ENCODE assay signal across 13 cellular contexts in the genomic region with DNA sequence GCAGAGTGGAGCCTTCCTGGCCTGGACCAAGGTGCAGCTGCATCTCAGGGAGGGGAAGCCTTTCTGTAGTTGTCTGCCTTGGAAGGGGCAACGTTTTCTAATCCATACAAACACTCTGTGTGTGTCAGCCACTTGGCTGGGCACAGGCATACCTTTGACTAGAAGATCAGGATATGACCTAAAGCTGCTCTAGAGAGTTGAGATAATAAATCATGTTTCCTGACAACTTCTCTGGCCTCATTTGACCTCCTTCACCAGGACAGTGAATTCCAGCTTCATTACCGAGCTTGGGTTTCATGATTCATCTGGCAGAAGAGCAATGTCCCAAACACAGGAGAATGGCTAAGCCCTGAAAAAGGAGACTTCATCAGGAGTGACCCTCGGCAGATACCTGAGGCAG.
DNase-seq lines count a peak whose midpoint lies in the region; ATAC-seq and TF ChIP-seq lines count a peak whose summit lies in the region.
"Had no signal": no experiment of that assay in that cellular context is flagged by ENCODE, and none has a peak within 500 bp of the region (broad histone marks: within the 10 kb centered on the region; RNA-seq: fewer than 3 reads in every experiment).

No MANE protein-coding gene starts in this region.

- H3K27me3 ChIP-seq in heart left ventricle (no peaks in the 10 kb centered on the region), left ventricle myocardium inferior (ENCODE audit: low read depth) (no peaks in the 10 kb centered on the region), heart right ventricle (no peaks in the 10 kb centered on the region)
- H3K27me3 ChIP-seq: ovary, stomach had no signal

- H3K9me3 ChIP-seq in heart left ventricle: no peaks in the 10 kb centered on the region
- H3K9me3 ChIP-seq in left ventricle myocardium inferior (replicated peaks): no peaks in the 10 kb centered on the region
- H3K9me3 ChIP-seq in heart right ventricle: no peaks in the 10 kb centered on the region
- H3K9me3 ChIP-seq: ovary, stomach had no signal

- H3K4me1 ChIP-seq in heart left ventricle: peaks cover 0 to 10% (median 0%) of the 10 kb centered on the region in 12 donors
- peaks cover 11% of the 10 kb centered on the region for H3K4me1 ChIP-seq in left ventricle myocardium inferior
- H3K4me1 ChIP-seq in heart right ventricle: peaks cover 0 to 12% (median 6%) of the 10 kb centered on the region in 9 donors
- H3K4me1 ChIP-seq: stomach had no signal

- H3K27ac ChIP-seq in heart left ventricle (no peak overlapping the region), left ventricle myocardium inferior (replicated peaks) (no peak overlapping the region), heart right ventricle (no peak overlapping the region)
- H3K27ac ChIP-seq: ovary, stomach, VCaP had no signal

- H3K4me3 ChIP-seq in heart left ventricle: no peak overlapping the region
- H3K4me3 ChIP-seq in left ventricle myocardium inferior: no peak overlapping the region
- H3K4me3 ChIP-seq in astrocyte of the cerebellum (ENCODE audit: low read depth, low read length): no peak overlapping the region
- H3K4me3 ChIP-seq in heart right ventricle: no peak overlapping the region
- H3K4me3 ChIP-seq: ovary, stomach had no signal

- 15 to 34% (median 27%) methylated on average over 3 of the region's 3 CpGs for WGBS in heart left ventricle, 4 donors
- WGBS in heart right ventricle, 2 donors: 21 to 22% methylated on average over 3 of the region's 3 CpGs

- no peak for TF ChIP-seq CTCF in heart left ventricle (IDR thresholded peaks at IDR 0.05)
- TF ChIP-seq CTCF in left ventricle myocardium inferior (IDR thresholded peaks at IDR 0.05; ENCODE audit: borderline replicate concordance): no peak
- TF ChIP-seq CTCF in astrocyte of the cerebellum (IDR thresholded peaks at IDR 0.05; ENCODE audit: low read depth, low read length, missing control alignments): no peak
- TF ChIP-seq CTCF in heart right ventricle (IDR thresholded peaks at IDR 0.05): no peak

- TF ChIP-seq POLR2A in heart left ventricle (IDR thresholded peaks at IDR 0.05): no peak

- DNase-seq in heart left ventricle (no peak), left ventricle myocardium inferior (no peak), astrocyte of the cerebellum (ENCODE audit: low read depth) (peak; percentile 56), heart right ventricle (no peak), DMS153 treated with DMSO at 0.1 percent for 48 hours (lab: John Stamatoyannopoulos, UW; ENCODE audit: unreplicated experiment) (no peak), SIG-M5 (lab: John Stamatoyannopoulos, UW) (no peak)
- DNase-seq: GOT3, KG1, ovary, stomach had no signal

- in situ Hi-C loops in astrocyte of the cerebellum (cut with HindIII; ENCODE audit: low sequenced_read_pairs): no loop called here

- ATAC-seq in heart left ventricle (peak; percentile 15 to 81 (median 66)), heart right ventricle (peak in 5 of 8 donors; percentile 24 to 81 (median 49)), HG03432 (IDR thresholded peaks at IDR 0.05; ENCODE audit: unreplicated experiment) (no peak), GM21619 (IDR thresholded peaks at IDR 0.05; ENCODE audit: unreplicated experiment) (no peak)

- H3K36me3 ChIP-seq in heart left ventricle: no peaks in the 10 kb centered on the region
- no peaks in the 10 kb centered on the region for H3K36me3 ChIP-seq in left ventricle myocardium inferior
- H3K36me3 ChIP-seq in heart right ventricle: no peaks in the 10 kb centered on the region
- H3K36me3 ChIP-seq: ovary, stomach had no signal

- intact Hi-C loops in heart left ventricle (cut with DNase I): no loop called here
- intact Hi-C loops in left ventricle myocardium inferior (cut with micrococcal nuclease): no loop called here
- intact Hi-C loops in heart right ventricle (cut with DNase I): no loop called here

Comparison
In these comparisons a context has a peak if more than half of its experiments do, and no peak if none do; other contexts are left out.
1. ATAC-seq: peak in heart left ventricle (4 of 4) and heart right ventricle (5 of 8); none in HG03432 (single experiment) and GM21619 (single experiment).